Comparison of ENCODE assay signal across 9 cellular contexts in the genomic region with DNA sequence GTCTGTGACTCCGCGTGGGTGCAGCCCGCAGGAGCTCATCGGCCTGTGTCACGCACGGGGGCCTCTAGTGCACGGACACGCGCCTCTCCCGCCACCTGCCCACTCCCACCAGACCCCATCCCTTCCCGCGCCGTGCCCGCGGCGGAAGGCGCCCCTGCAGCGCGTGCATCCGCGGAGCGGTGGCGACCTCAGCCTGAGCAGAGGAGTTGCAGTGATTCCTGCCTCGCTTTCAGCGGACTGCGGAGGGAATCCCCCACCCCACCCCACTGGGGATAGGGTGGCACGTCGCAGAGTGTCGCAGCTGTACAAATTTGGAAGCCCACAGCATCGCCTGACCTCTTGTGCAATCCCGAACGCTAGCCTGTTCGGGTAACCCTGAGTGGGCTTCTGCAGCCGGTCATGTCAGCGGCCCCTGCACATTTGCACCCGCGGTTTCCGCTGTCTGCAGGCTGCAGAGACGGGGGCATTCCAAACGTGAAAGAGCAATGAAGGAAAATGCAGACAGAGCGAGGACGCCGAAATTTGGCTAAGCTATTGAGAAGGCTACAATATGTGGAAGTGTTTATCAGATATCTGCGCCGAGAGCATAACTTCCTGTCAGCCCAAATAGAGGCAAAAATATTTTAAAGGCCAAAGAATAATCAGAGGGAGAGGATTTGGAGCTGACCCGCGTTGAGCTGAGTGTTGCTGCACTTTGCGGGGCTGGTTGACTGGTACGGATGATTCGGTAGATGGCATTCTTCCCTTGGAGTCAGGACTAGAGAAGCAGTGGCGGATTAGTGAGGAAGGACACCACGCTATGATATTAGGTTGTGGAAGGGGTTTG. TPM values are rescaled to one million over a fixed set of nuclear protein-coding genes. Genes with fewer than 3 reads are reported as not detected.
A peak's percentile ranks its signal among the peaks of the same experiment; 100 is the strongest.
DNase-seq lines count a peak whose midpoint lies in the region; ATAC-seq and TF ChIP-seq lines count a peak whose summit lies in the region.
"Had no signal": no experiment of that assay in that cellular context is flagged by ENCODE, and none has a peak within 500 bp of the region (broad histone marks: within the 10 kb centered on the region; RNA-seq: fewer than 3 reads in every experiment).

No MANE protein-coding gene starts in this region.

- H3K4me3 ChIP-seq in HUES48 (ENCODE audit: low read depth, low read length) (peak overlapping the region; percentile 60), gastroesophageal sphincter (peak overlapping the region; percentile 80 to 93)

- no peaks in the 10 kb centered on the region for H3K36me3 Mint-ChIP-seq in activated CD4-positive, alpha-beta memory T cell treated with anti-CD3 and anti-CD28 coated beads for 36 hours
- no peaks in the 10 kb centered on the region for H3K36me3 Mint-ChIP-seq in neural crest cell (ENCODE audit: low read depth)
- no peaks in the 10 kb centered on the region for H3K36me3 Mint-ChIP-seq in Calu3 (ENCODE audit: insufficient read depth, unreplicated experiment)

- no peak for TF ChIP-seq POLR2A in gastroesophageal sphincter (IDR thresholded peaks at IDR 0.05)

- peaks cover 8% of the 10 kb centered on the region; the same call in 1 of the 2 replicates for H3K4me1 ChIP-seq in HUES48 (ENCODE audit: control insufficient read depth, insufficient read depth, low read length)
- H3K4me1 ChIP-seq in gastroesophageal sphincter = peaks cover 0 to 37% (median 0%) of the 10 kb centered on the region in 3 donors

- no peak overlapping the region for H3K27ac Mint-ChIP-seq in activated CD4-positive, alpha-beta memory T cell treated with anti-CD3 and anti-CD28 coated beads for 36 hours
- H3K27ac Mint-ChIP-seq in neural crest cell (ENCODE audit: unreplicated experiment) (no peak overlapping the region), Calu3 (ENCODE audit: unreplicated experiment) (no peak overlapping the region)

- no peaks in the 10 kb centered on the region for H3K36me3 ChIP-seq in HUES48 (ENCODE audit: control insufficient read depth, insufficient read depth, low read length)
- no peaks in the 10 kb centered on the region for H3K36me3 ChIP-seq in gastroesophageal sphincter

- peaks cover 12% of the 10 kb centered on the region for H3K4me1 Mint-ChIP-seq in activated CD4-positive, alpha-beta memory T cell treated with anti-CD3 and anti-CD28 coated beads for 36 hours (ENCODE audit: low read depth)
- H3K4me1 Mint-ChIP-seq in neural crest cell (peaks cover 14% of the 10 kb centered on the region), Calu3 (ENCODE audit: low read depth, unreplicated experiment) (no peaks in the 10 kb centered on the region)

- peaks cover 47% of the 10 kb centered on the region for H3K27me3 Mint-ChIP-seq in activated CD4-positive, alpha-beta memory T cell treated with anti-CD3 and anti-CD28 coated beads for 36 hours
- H3K27me3 Mint-ChIP-seq in neural crest cell (ENCODE audit: low read depth) = peaks cover 40% of the 10 kb centered on the region
- peaks cover 56% of the 10 kb centered on the region for H3K27me3 Mint-ChIP-seq in Calu3 (ENCODE audit: unreplicated experiment)

- no peak overlapping the region for H3K9ac ChIP-seq in HUES48 (ENCODE audit: low read depth, low read length)

- TF ChIP-seq CTCF in gastroesophageal sphincter (IDR thresholded peaks at IDR 0.05) (peak in 1 of 4 experiments; percentile 41), neural crest cell (conservative IDR thresholded peaks at IDR 0.05) (no peak), Calu3 (IDR thresholded peaks at IDR 0.05; ENCODE audit: unreplicated experiment) (no peak)

- no peaks in the 10 kb centered on the region for H3K9me3 Mint-ChIP-seq in activated CD4-positive, alpha-beta memory T cell treated with anti-CD3 and anti-CD28 coated beads for 36 hours
- H3K9me3 Mint-ChIP-seq in neural crest cell = no peaks in the 10 kb centered on the region
- H3K9me3 Mint-ChIP-seq in Calu3 (ENCODE audit: low read depth, unreplicated experiment) = no peaks in the 10 kb centered on the region

- intact Hi-C loops in activated CD4-positive, alpha-beta memory T cell treated with anti-CD3 and anti-CD28 coated beads for 36 hours (cut with micrococcal nuclease) = loop anchor here (1.0 to 10.0 kb wide), 3 partner anchors 189 to 518 kb away; no protein-coding TSS in a partner anchor
- intact Hi-C loops in Calu3 (cut with micrococcal nuclease; ENCODE audit: unreplicated experiment) = no loop called here

- H3K27me3 ChIP-seq in HUES48 (ENCODE audit: control insufficient read depth, insufficient read depth, low read length) (peaks cover 80% of the 10 kb centered on the region), gastroesophageal sphincter (no peaks in the 10 kb centered on the region)

- peak overlapping the region; percentile 20 for H3K4me3 Mint-ChIP-seq in activated CD4-positive, alpha-beta memory T cell treated with anti-CD3 and anti-CD28 coated beads for 36 hours
- H3K4me3 Mint-ChIP-seq in neural crest cell = peak overlapping the region; percentile 65
- no peak overlapping the region for H3K4me3 Mint-ChIP-seq in Calu3 (ENCODE audit: low read depth, unreplicated experiment)

- peak; percentile 13 for ATAC-seq in GM19455 (IDR thresholded peaks at IDR 0.05; ENCODE audit: unreplicated experiment)
- ATAC-seq in gastroesophageal sphincter = peak; percentile 6

- BruUV-seq in Calu3 (replicated peaks; lab: Mats Ljungman, UMichigan) = no TSS peak

- H3K9me3 ChIP-seq in HUES48 (ENCODE audit: control insufficient read depth, insufficient read depth, low read length) = no peaks in the 10 kb centered on the region
- no peaks in the 10 kb centered on the region for H3K9me3 ChIP-seq in gastroesophageal sphincter

- peak; percentile 3 for DNase-seq in CD1c-positive myeloid dendritic cell (ENCODE audit: extremely low spot score)
- DNase-seq in activated CD4-positive, alpha-beta memory T cell treated with anti-CD3 and anti-CD28 coated beads for 36 hours = no peak
- no peak for DNase-seq in neural crest cell (ENCODE audit: low read depth, low spot score)
- no peak for DNase-seq in Calu3
- DNase-seq in ACHN = no peak

- CTCF ChIA-PET in activated CD4-positive, alpha-beta memory T cell treated with anti-CD3 and anti-CD28 coated beads for 36 hours (lab: Charles Lee) = no interaction called here
- CTCF ChIA-PET in Calu3 (lab: Charles Lee) = no interaction called here

- POLR2A ChIA-PET in activated CD4-positive, alpha-beta memory T cell treated with anti-CD3 and anti-CD28 coated beads for 36 hours (lab: Charles Lee) = no interaction called here

- no peak for TF ChIP-seq EP300 in gastroesophageal sphincter (IDR thresholded peaks at IDR 0.05)

- in situ Hi-C loops in ACHN (cut with HindIII; ENCODE audit: low pct_ligation_motif_present, low pct_unique_long_range_greater_than_20kb, low sequenced_read_pairs) = no loop called here

- 0 to 1% methylated on average over 17 to 20 of the region's 52 CpGs for WGBS in gastroesophageal sphincter (ENCODE audit: low coverage in 1 of 2), 2 donors

- H3K27ac ChIP-seq in HUES48 (ENCODE audit: low read depth, low read length) (no peak overlapping the region), gastroesophageal sphincter (peak overlapping the region in 3 of 4 donors; percentile 84 to 88 (median 86))

RNA-seq across cellular contexts. Expression of gene ARHGAP20, which starts 0.6 kb away (rescaled TPM):
- total RNA-seq in activated CD4-positive, alpha-beta memory T cell treated with anti-CD3 and anti-CD28 coated beads for 36 hours = under 1 TPM in 1 of 2 experiments, not detected in 1; 0.05 TPM
- 10 to 100 TPM in 1 of 4 donors, 1 to 10 TPM in 3; 5.3 to 34.6 (median 7.0) TPM for total RNA-seq in gastroesophageal sphincter
- 0.20 and 0.23 TPM in 2 replicates for total RNA-seq in neural crest cell
- not detected in 2 replicates for total RNA-seq in Calu3 (2022)
- total RNA-seq: NCI-H460 had no signal
